23 cellular contexts compared by ENCODE assay signal in the genomic region with DNA sequence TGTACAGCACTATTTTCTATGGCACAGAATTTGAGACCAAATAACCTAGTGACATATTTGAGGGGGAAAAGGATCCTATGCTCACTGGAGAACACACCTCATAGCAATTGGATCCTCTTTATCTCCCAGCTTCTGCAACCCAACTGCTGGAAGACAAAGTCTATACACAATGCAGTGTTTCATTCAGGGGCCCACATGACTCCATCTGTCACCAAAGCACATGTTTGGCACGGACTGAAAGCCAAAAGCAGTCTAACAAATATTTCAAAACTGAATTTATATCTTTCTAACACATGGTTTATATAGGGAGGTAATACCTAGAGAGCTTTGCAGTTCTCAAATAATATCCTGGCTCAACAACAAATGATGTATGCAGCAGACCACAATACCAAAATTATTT.
"Had no signal": no experiment of that assay in that cellular context is flagged by ENCODE, and none has a peak within 500 bp of the region (broad histone marks: within the 10 kb centered on the region; RNA-seq: fewer than 3 reads in every experiment).

No MANE protein-coding gene starts in this region.

- H3K4me3 Mint-ChIP-seq: activated CD8-positive, alpha-beta T cell treated with anti-CD3 and anti-CD28 coated beads, Interleukin-2, amount 10 ng/mL, durations not matched to agents 7 days and 5 days; central memory CD8-positive, alpha-beta T cell; endodermal cell; T-cell; T-helper 2 cell treated with Interferon-gamma antibody and Interleukin-4, amounts not matched to agents 5 μg/mL and 100 μg/mL, for 36 hours had no signal

- H3K4me1 Mint-ChIP-seq: central memory CD8-positive, alpha-beta T cell; T-cell had no signal

- H3K36me3 ChIP-seq: brain microvascular endothelial cell, spleen, upper lobe of left lung had no signal

- H3K4me3 ChIP-seq: spleen, upper lobe of left lung had no signal

- H3K9me3 Mint-ChIP-seq: central memory CD8-positive, alpha-beta T cell; T-helper 2 cell treated with Interferon-gamma antibody and Interleukin-4, amounts not matched to agents 5 μg/mL and 100 μg/mL, for 36 hours had no signal

- H3K27me3 Mint-ChIP-seq: central memory CD8-positive, alpha-beta T cell had no signal

- H3K36me3 Mint-ChIP-seq: T-cell had no signal

- H3K4me1 ChIP-seq: spleen, upper lobe of left lung had no signal

- DNase-seq: activated CD4-positive, alpha-beta T cell treated with anti-CD3 and anti-CD28 coated beads for 1 hour; activated CD4-positive, alpha-beta T cell treated with anti-CD3 and anti-CD28 coated beads, Interleukin-2, amount 50 U/mL, for 1 hour; activated CD8-positive, alpha-beta T cell treated with anti-CD3 and anti-CD28 coated beads, Interleukin-2, amount 10 ng/mL, durations not matched to agents 7 days and 5 days; activated T-cell treated with anti-CD3 and anti-CD28 coated beads, Interleukin-2, amount 50 U/mL, for 1 hour; aorta; brain microvascular endothelial cell; endodermal cell; foreskin fibroblast; glutamatergic neuron; left ventricle myocardium superior; mammary epithelial cell; retina; spleen; stimulated activated CD4-positive, alpha-beta T cell treated with anti-CD3 and anti-CD28 coated beads, Interleukin-4, amount 100 ng/mL, for 1 hour; stimulated activated naive CD4-positive, alpha-beta T cell treated with Interleukin-2 at 50 U/mL for 16 hours; T-cell; upper lobe of left lung had no signal

- H3K27ac ChIP-seq: brain microvascular endothelial cell, spleen, upper lobe of left lung had no signal

- H3K27ac Mint-ChIP-seq: activated CD8-positive, alpha-beta T cell treated with anti-CD3 and anti-CD28 coated beads, Interleukin-2, amount 10 ng/mL, durations not matched to agents 7 days and 5 days; activated naive CD4-positive, alpha-beta T cell treated with anti-CD3 and anti-CD28 coated beads, Interleukin-2, amount 50 U/mL, for 72 hours; endodermal cell; T-cell; T-helper 2 cell treated with Interferon-gamma antibody and Interleukin-4, amounts not matched to agents 5 μg/mL and 100 μg/mL, for 36 hours had no signal

- FAIRE-seq: colon, islet of Langerhans, TTC549 had no signal

- H3K9me3 ChIP-seq: upper lobe of left lung had no signal

- H3K27me3 ChIP-seq: brain microvascular endothelial cell, upper lobe of left lung had no signal
